Comparison of ENCODE assay signal across 8 cellular contexts in the genomic region with DNA sequence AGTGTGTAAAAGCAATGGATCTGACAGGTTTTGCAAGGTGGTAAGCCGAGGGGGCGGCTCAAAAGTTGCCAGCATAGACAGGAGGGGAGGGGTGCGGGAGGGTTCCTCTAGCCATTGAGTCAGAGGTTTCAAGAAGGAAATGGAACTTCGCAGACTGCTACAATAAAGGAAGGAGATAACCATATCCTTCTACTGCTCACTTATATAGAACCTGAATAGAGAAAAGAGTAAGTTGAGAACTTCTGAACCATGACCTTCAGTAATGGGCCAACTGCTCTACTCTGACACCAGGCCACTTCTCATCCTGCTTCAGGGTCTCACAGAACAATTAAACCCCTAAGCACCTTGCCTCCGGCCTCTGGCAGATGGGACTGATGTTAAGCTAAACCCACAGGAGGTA. TPM values are rescaled to one million over a fixed set of nuclear protein-coding genes. Genes with fewer than 3 reads are reported as not detected.
A peak's percentile ranks its signal among the peaks of the same experiment; 100 is the strongest.
DNase-seq lines count a peak whose midpoint lies in the region; ATAC-seq and TF ChIP-seq lines count a peak whose summit lies in the region.

No MANE protein-coding gene starts in this region.

- H2AFZ ChIP-seq in IMR-90 (replicated peaks; ENCODE audit: low read length, poor library complexity) (no peak overlapping the region), neuronal stem cell (ENCODE audit: low read length) (no peak overlapping the region)

- no peak overlapping the region for H2BK5ac ChIP-seq in IMR-90 (ENCODE audit: low read depth, low read length, poor library complexity, severe bottlenecking)
- no peak overlapping the region for H2BK5ac ChIP-seq in neuronal stem cell (ENCODE audit: low read length)

- POLR2A ChIA-PET in IMR-90 (lab: Charles Lee; ENCODE audit: unreplicated experiment): no interaction called here

- H3K9ac ChIP-seq in IMR-90 (ENCODE audit: low read depth, low read length) (no peak overlapping the region), neuronal stem cell (ENCODE audit: low read depth, low read length, poor library complexity) (no peak overlapping the region)

- no peak overlapping the region for H3K4me2 ChIP-seq in IMR-90 (ENCODE audit: low read depth, low read length)
- H3K4me2 ChIP-seq in neuronal stem cell (ENCODE audit: insufficient read depth, low read length, poor library complexity, severe bottlenecking): no peak overlapping the region

- peak; percentile 67 for ATAC-seq in GM18505 (IDR thresholded peaks at IDR 0.05; ENCODE audit: unreplicated experiment)
- peak; percentile 64 for ATAC-seq in GM21526 (IDR thresholded peaks at IDR 0.05; ENCODE audit: low FRiP score, unreplicated experiment)
- no peak for ATAC-seq in IMR-90 (ENCODE audit: low read depth)
- ATAC-seq in lower lobe of right lung: peak; percentile 34 to 35

- H3K4me1 ChIP-seq in IMR-90 (ENCODE audit: control insufficient read depth, insufficient read depth, low read length) (peaks cover 6% of the 10 kb centered on the region), lower lobe of right lung (peaks cover 31% of the 10 kb centered on the region), neuronal stem cell (ENCODE audit: control insufficient read depth in 2 of 2, insufficient read depth in 1 of 2, low read depth in 1 of 2, low read length in 2 of 2) (peaks cover 13 to 15% of the 10 kb centered on the region in 2 donors), adrenal gland (replicated peaks in 1 of 2) (peaks cover 25 to 44% of the 10 kb centered on the region in 2 donors)

- H2BK120ac ChIP-seq in IMR-90 (ENCODE audit: low read depth, low read length): no peak overlapping the region
- no peak overlapping the region for H2BK120ac ChIP-seq in neuronal stem cell (ENCODE audit: low read depth, low read length)

- H3K27ac ChIP-seq in IMR-90 (ENCODE audit: insufficient read depth, low read length) (no peak overlapping the region), lower lobe of right lung (no peak overlapping the region), neuronal stem cell (replicated peaks; ENCODE audit: low read length) (no peak overlapping the region), adrenal gland (peak overlapping the region in 1 of 5 donors; percentile 76)

- H3K4ac ChIP-seq in IMR-90 (ENCODE audit: low read depth, low read length) (peak overlapping the region; percentile 66), neuronal stem cell (ENCODE audit: low read length) (no peak overlapping the region)

- H3K27me3 ChIP-seq in IMR-90 (ENCODE audit: control insufficient read depth, insufficient read depth, low read length) (no peaks in the 10 kb centered on the region), lower lobe of right lung (ENCODE audit: low read depth) (no peaks in the 10 kb centered on the region), neuronal stem cell (ENCODE audit: control insufficient read depth in 3 of 3, insufficient read depth in 3 of 3, low read depth in 1 of 3, low read length in 3 of 3) (no peaks in the 10 kb centered on the region), adrenal gland (no peaks in the 10 kb centered on the region)

- H3K56ac ChIP-seq in IMR-90 (ENCODE audit: extremely low read depth, insufficient read depth, low read length): no peak overlapping the region

- no peaks in the 10 kb centered on the region for H4K20me1 ChIP-seq in IMR-90 (ENCODE audit: insufficient read depth, low read length)

- H3K9me3 ChIP-seq in IMR-90 (ENCODE audit: control insufficient read depth, insufficient read depth, low read length) (no peaks in the 10 kb centered on the region), lower lobe of right lung (no peaks in the 10 kb centered on the region), neuronal stem cell (replicated peaks in 1 of 2; ENCODE audit: control insufficient read depth in 2 of 2, insufficient read depth in 1 of 2, low read depth in 1 of 2, low read length in 2 of 2) (no peaks in the 10 kb centered on the region), adrenal gland (replicated peaks in 1 of 3) (no peaks in the 10 kb centered on the region)

- no TSS peak for BruUV-seq in IMR-90 (replicated peaks; lab: Mats Ljungman, UMichigan)

- TF ChIP-seq CTCF in IMR-90 (conservative IDR thresholded peaks at IDR 0.05; ENCODE audit: low read depth, low read length) (no peak), lower lobe of right lung (IDR thresholded peaks at IDR 0.05) (no peak), adrenal gland (IDR thresholded peaks at IDR 0.05) (no peak)

- H2BK12ac ChIP-seq in neuronal stem cell (ENCODE audit: low read length): no peak overlapping the region

- no peak overlapping the region for H3K18ac ChIP-seq in IMR-90 (ENCODE audit: low read depth, low read length)
- no peak overlapping the region for H3K18ac ChIP-seq in neuronal stem cell (ENCODE audit: low read length)

- peak; percentile 40 for TF ChIP-seq POLR2A in GM18505 (IDR thresholded peaks at IDR 0.05; ENCODE audit: borderline replicate concordance, extremely low read depth, insufficient read depth, insufficient read length)
- no peak for TF ChIP-seq POLR2A in IMR-90 (IDR thresholded peaks at IDR 0.05; ENCODE audit: low read depth, low read length)
- TF ChIP-seq POLR2A in adrenal gland (IDR thresholded peaks at IDR 0.05): no peak

- intact Hi-C loops in IMR-90 (cut with micrococcal nuclease): no loop called here
- intact Hi-C loops in lower lobe of right lung (cut with DNase I): no loop called here
- intact Hi-C loops in adrenal gland (cut with DNase I): no loop called here

- TF ChIP-seq RAD21 in IMR-90 (IDR thresholded peaks at IDR 0.05; ENCODE audit: low read length): no peak

- DNase-seq in IMR-90: no peak
- no peak for DNase-seq in lower lobe of right lung
- no peak for DNase-seq in ACHN
- no peak for DNase-seq in neuronal stem cell (ENCODE audit: low spot score)
- DNase-seq in NCI-H82 (lab: John Stamatoyannopoulos, UW): no peak
- no peak for DNase-seq in adrenal gland

- in situ Hi-C loops in IMR-90 (cut with MboI; ENCODE audit: low sequenced_read_pairs): no loop called here
- in situ Hi-C loops in ACHN (cut with HindIII; ENCODE audit: low pct_ligation_motif_present, low pct_unique_long_range_greater_than_20kb, low sequenced_read_pairs): no loop called here

- H3K79me1 ChIP-seq in IMR-90 (ENCODE audit: low read depth in 1 of 2, low read length in 2 of 2) (no peaks in the 10 kb centered on the region), neuronal stem cell (ENCODE audit: low read depth, low read length) (no peaks in the 10 kb centered on the region)

- peak overlapping the region; percentile 22; the same call in 1 of the 2 replicates for H2BK20ac ChIP-seq in IMR-90 (ENCODE audit: low read depth, low read length)

- H4K91ac ChIP-seq in IMR-90 (ENCODE audit: insufficient read depth, low read depth, low read length) (no peak overlapping the region), neuronal stem cell (ENCODE audit: low read depth, low read length, poor library complexity) (no peak overlapping the region)

- H3K23ac ChIP-seq in IMR-90 (ENCODE audit: low read depth, low read length) (no peak overlapping the region), neuronal stem cell (ENCODE audit: low read depth, low read length, poor library complexity) (no peak overlapping the region)

- H2AK5ac ChIP-seq in IMR-90 (ENCODE audit: low read depth, low read length): no peak overlapping the region
- no peak overlapping the region for H2AK5ac ChIP-seq in neuronal stem cell (ENCODE audit: low read depth, low read length)

- no CpG with 5 or more reads among the region's 5 CpGs for WGBS in IMR-90 (ENCODE audit: extremely low coverage in 2 of 2, insufficient read length in 1 of 2), 2 experiments
- no CpG with 5 or more reads among the region's 5 CpGs for WGBS in neuronal stem cell (ENCODE audit: extremely low coverage in 2 of 2, insufficient read length in 2 of 2, insufficient replicate concordance in 1 of 2), 2 donors
- 80 to 85% (median 83%) methylated on average over 5 of the region's 5 CpGs for WGBS in adrenal gland, 4 donors

- H3K36me3 ChIP-seq in IMR-90 (ENCODE audit: control insufficient read depth, insufficient read depth, low read length) (no peaks in the 10 kb centered on the region), lower lobe of right lung (no peaks in the 10 kb centered on the region), neuronal stem cell (replicated peaks in 1 of 2; ENCODE audit: control insufficient read depth in 2 of 2, insufficient read depth in 2 of 2, low read length in 2 of 2) (no peaks in the 10 kb centered on the region), adrenal gland (replicated peaks in 1 of 2) (no peaks in the 10 kb centered on the region)

- H4K8ac ChIP-seq in IMR-90 (ENCODE audit: low read depth in 2 of 2, low read length in 2 of 2): no peak overlapping the region
- H4K8ac ChIP-seq in neuronal stem cell (ENCODE audit: low read depth, low read length): no peak overlapping the region

- no peak overlapping the region for H3K14ac ChIP-seq in IMR-90 (replicated peaks; ENCODE audit: low read depth, low read length)
- H3K14ac ChIP-seq in neuronal stem cell (ENCODE audit: low read length): no peak overlapping the region

- H4K5ac ChIP-seq in IMR-90 (ENCODE audit: low read depth, low read length): no peak overlapping the region

- H2BK15ac ChIP-seq in IMR-90 (ENCODE audit: low read depth, low read length) (peak overlapping the region; percentile 58; the same call in 1 of the 3 replicates), neuronal stem cell (ENCODE audit: low read length) (no peak overlapping the region)

- H3K4me3 ChIP-seq in IMR-90 (ENCODE audit: insufficient read depth, low read depth, low read length) (no peak overlapping the region), lower lobe of right lung (no peak overlapping the region), neuronal stem cell (ENCODE audit: low read length in 2 of 2) (no peak overlapping the region), adrenal gland (no peak overlapping the region)

- no peak overlapping the region for H2AK9ac ChIP-seq in IMR-90 (replicated peaks; ENCODE audit: low read depth, low read length, poor library complexity)

- dilution Hi-C loops in IMR-90 (cut with HindIII; ENCODE audit: low sequenced_read_pairs, unreplicated experiment): no loop called here

- CTCF ChIA-PET in IMR-90 (lab: Yijun Ruan, JAX): no interaction called here

- H3K9me1 ChIP-seq in IMR-90 (ENCODE audit: insufficient read depth, low read length): peaks cover 2% of the 10 kb centered on the region

RNA-seq across cellular contexts. Expression of a gene that starts 26.3 kb away (rescaled TPM):
- total RNA-seq in IMR-90 (2012; rRNA removed) (46.4 TPM in 2 replicates), lower lobe of right lung (24.9 TPM), adrenal gland (10 to 100 TPM; 12.7 to 31.6 (median 23.9) TPM)
- polyA plus RNA-seq in IMR-90 (2012; rRNA removed) (41.4 and 47.9 TPM in 2 replicates), adrenal gland (10 to 100 TPM in 2 of 3 donors, 1 to 10 TPM in 1; 6.5 to 30.6 (median 15.0) TPM)
- polyA plus RNA-seq in IMR-90 (2012; cell fraction: cytosol; rRNA removed): 28.9 and 33.4 TPM in 2 replicates
- polyA plus RNA-seq in IMR-90 (2012; cell fraction: nucleus; rRNA removed; ENCODE audit: low replicate concordance): 41.5 and 54.4 TPM in 2 replicates
- polyA plus RNA-seq in neuronal stem cell (2013, experiment 1 of 2): 15.9 TPM
- polyA plus RNA-seq in neuronal stem cell (2013, experiment 2 of 2): 16.0 TPM
